ENCODE assay signal across 16 cellular contexts in genomic region chr14:102975662-102976061, GRCh38. TPM values are rescaled to one million over a fixed set of nuclear protein-coding genes. Genes with fewer than 3 reads are reported as not detected.
"Had no signal": no experiment of that assay in that cellular context is flagged by ENCODE, and none has a peak within 500 bp of the region (broad histone marks: within the 10 kb centered on the region; RNA-seq: fewer than 3 reads in every experiment).

No MANE protein-coding gene starts in this region.

- H3K27me3 Mint-ChIP-seq: activated naive CD4-positive, alpha-beta T cell treated with anti-CD3 and anti-CD28 coated beads, Interleukin-2, amount 50 U/mL, for 24 hours; dendritic cell treated with granulocyte-macrophage colony-stimulating factor and Interleukin-4, amounts not matched to agents 40 ng/mL and 50 ng/mL, for 4 days had no signal

- H3K4me1 ChIP-seq: adrenal gland, left ventricle myocardium inferior, tibial artery had no signal

- H3K4me1 Mint-ChIP-seq: activated naive CD4-positive, alpha-beta T cell treated with anti-CD3 and anti-CD28 coated beads, Interleukin-2, amount 50 U/mL, for 24 hours; nephron had no signal

- H3K4me3 Mint-ChIP-seq: activated naive CD4-positive, alpha-beta T cell treated with anti-CD3 and anti-CD28 coated beads, Interleukin-2, amount 50 U/mL, for 24 hours; activated T-cell treated with anti-CD3 and anti-CD28 coated beads, Interleukin-2, amount 50 U/mL, for 72 hours; dendritic cell treated with granulocyte-macrophage colony-stimulating factor and Interleukin-4, amounts not matched to agents 40 ng/mL and 50 ng/mL, for 4 days; nephron had no signal

- ATAC-seq: activated T-cell treated with anti-CD3 and anti-CD28 coated beads, Interleukin-2, amount 50 U/mL, for 72 hours; stimulated activated naive CD8-positive, alpha-beta T cell treated with anti-CD3 and anti-CD28 coated beads, Interleukin-15, Interleukin-2, amounts not matched to agents 100 U/mL and 50 U/mL, for 24 hours had no signal

- H3K27ac ChIP-seq: adrenal gland, left ventricle myocardium inferior, tibial artery had no signal

- H3K27me3 ChIP-seq: adrenal gland, tibial artery had no signal

- H3K27ac Mint-ChIP-seq: activated naive CD4-positive, alpha-beta T cell treated with anti-CD3 and anti-CD28 coated beads, Interleukin-2, amount 50 U/mL, for 24 hours; activated T-cell treated with anti-CD3 and anti-CD28 coated beads, Interleukin-2, amount 50 U/mL, for 72 hours; dendritic cell treated with granulocyte-macrophage colony-stimulating factor and Interleukin-4, amounts not matched to agents 40 ng/mL and 50 ng/mL, for 4 days; nephron had no signal

- H3K4me3 ChIP-seq: adrenal gland, left ventricle myocardium inferior, tibial artery had no signal

- H3K9me3 ChIP-seq: adrenal gland, left ventricle myocardium inferior, tibial artery had no signal

- H3K9me3 Mint-ChIP-seq: activated naive CD4-positive, alpha-beta T cell treated with anti-CD3 and anti-CD28 coated beads, Interleukin-2, amount 50 U/mL, for 24 hours; activated T-cell treated with anti-CD3 and anti-CD28 coated beads, Interleukin-2, amount 50 U/mL, for 72 hours; dendritic cell treated with granulocyte-macrophage colony-stimulating factor and Interleukin-4, amounts not matched to agents 40 ng/mL and 50 ng/mL, for 4 days; nephron had no signal

- DNase-seq: activated CD4-positive, alpha-beta T cell treated with anti-CD3 and anti-CD28 coated beads for 1 hour; activated CD8-positive, alpha-beta memory T cell treated with anti-CD3 and anti-CD28 coated beads for 24 hours; activated effector memory CD4-positive, alpha-beta T cell treated with anti-CD3 and anti-CD28 coated beads, Interleukin-2, amount 50 U/mL, for 16 hours; activated T-cell treated with anti-CD3 and anti-CD28 coated beads, Interleukin-2, amount 50 U/mL, for 72 hours; adrenal gland; effector memory CD4-positive, alpha-beta T cell; hypothalamus; left ventricle myocardium inferior; mammary epithelial cell; midbrain; stimulated activated naive CD8-positive, alpha-beta T cell treated with anti-CD3 and anti-CD28 coated beads, Interleukin-15, Interleukin-2, amounts not matched to agents 100 U/mL and 50 U/mL, for 24 hours; substantia nigra; tibial artery had no signal

RNA-seq across cellular contexts. Expression of gene AMN, which starts 53.2 kb away (rescaled TPM):
- total RNA-seq: left ventricle myocardium inferior had no signal
- polyA plus RNA-seq: mammary epithelial cell had no signal
